In the genomic region with DNA sequence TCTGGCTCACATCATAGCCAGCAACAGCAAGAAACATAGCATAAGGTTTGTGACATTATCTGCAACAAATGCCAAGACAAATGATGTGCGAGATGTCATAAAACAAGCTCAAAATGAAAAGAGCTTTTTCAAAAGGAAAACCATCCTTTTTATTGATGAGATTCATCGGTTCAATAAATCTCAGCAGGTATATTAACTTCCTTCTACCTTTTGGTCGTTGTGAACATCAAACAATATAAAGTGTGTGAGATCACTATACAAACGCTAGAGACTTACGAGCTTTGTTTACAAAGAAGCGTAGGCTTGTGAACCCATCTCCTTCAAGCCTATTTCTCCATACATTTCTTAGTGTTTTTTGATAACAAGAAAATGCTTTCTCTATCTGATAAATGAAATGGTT, we compare ENCODE assay signal across 2 cellular contexts.
TF ChIP-seq lines count a peak whose summit lies in the region.

No MANE protein-coding gene starts in this region.

TF ChIP-seq in SK-N-SH, 30 proteins besides CTCF, POLR2A, EP300 and RAD21 (continued from another document):
- TF ChIP-seq, protein P1, sequence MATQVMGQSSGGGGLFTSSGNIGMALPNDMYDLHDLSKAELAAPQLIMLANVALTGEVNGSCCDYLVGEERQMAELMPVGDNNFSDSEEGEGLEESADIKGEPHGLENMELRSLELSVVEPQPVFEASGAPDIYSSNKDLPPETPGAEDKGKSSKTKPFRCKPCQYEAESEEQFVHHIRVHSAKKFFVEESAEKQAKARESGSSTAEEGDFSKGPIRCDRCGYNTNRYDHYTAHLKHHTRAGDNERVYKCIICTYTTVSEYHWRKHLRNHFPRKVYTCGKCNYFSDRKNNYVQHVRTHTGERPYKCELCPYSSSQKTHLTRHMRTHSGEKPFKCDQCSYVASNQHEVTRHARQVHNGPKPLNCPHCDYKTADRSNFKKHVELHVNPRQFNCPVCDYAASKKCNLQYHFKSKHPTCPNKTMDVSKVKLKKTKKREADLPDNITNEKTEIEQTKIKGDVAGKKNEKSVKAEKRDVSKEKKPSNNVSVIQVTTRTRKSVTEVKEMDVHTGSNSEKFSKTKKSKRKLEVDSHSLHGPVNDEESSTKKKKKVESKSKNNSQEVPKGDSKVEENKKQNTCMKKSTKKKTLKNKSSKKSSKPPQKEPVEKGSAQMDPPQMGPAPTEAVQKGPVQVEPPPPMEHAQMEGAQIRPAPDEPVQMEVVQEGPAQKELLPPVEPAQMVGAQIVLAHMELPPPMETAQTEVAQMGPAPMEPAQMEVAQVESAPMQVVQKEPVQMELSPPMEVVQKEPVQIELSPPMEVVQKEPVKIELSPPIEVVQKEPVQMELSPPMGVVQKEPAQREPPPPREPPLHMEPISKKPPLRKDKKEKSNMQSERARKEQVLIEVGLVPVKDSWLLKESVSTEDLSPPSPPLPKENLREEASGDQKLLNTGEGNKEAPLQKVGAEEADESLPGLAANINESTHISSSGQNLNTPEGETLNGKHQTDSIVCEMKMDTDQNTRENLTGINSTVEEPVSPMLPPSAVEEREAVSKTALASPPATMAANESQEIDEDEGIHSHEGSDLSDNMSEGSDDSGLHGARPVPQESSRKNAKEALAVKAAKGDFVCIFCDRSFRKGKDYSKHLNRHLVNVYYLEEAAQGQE (IDR thresholded peaks at IDR 0.05; ENCODE audit: low read depth, low read length) = no peak
- TF ChIP-seq MXI1 (IDR thresholded peaks at IDR 0.05; ENCODE audit: low read depth, low read length) (no peak), FOXM1 (IDR thresholded peaks at IDR 0.05; ENCODE audit: low read depth) (no peak), ZBTB33 (IDR thresholded peaks at IDR 0.05; ENCODE audit: borderline replicate concordance, low read depth) (no peak), CHD2 (IDR thresholded peaks at IDR 0.05; ENCODE audit: low read length, partially characterized antibody) (no peak), RFX5 (IDR thresholded peaks at IDR 0.05; ENCODE audit: low read length) (no peak), POLR2AphosphoS5 (IDR thresholded peaks at IDR 0.05; ENCODE audit: low read depth, low read length) (no peak), JUND (IDR thresholded peaks at IDR 0.05) (no peak), RCOR1 (IDR thresholded peaks at IDR 0.05; ENCODE audit: low read length) (no peak), SIN3A (IDR thresholded peaks at IDR 0.05; ENCODE audit: borderline replicate concordance, low read depth, low read length) (no peak), PBX3 (IDR thresholded peaks at IDR 0.05) (no peak), MEF2A (IDR thresholded peaks at IDR 0.05; ENCODE audit: borderline replicate concordance, low read depth) (no peak), SMC3 (IDR thresholded peaks at IDR 0.05; ENCODE audit: low read depth, low read length) (no peak), GATA2 (CRISPR knock-in tag; IDR thresholded peaks at IDR 0.05) (no peak), USF2 (IDR thresholded peaks at IDR 0.05; ENCODE audit: borderline replicate concordance, low read depth, low read length) (no peak), TEAD4 (IDR thresholded peaks at IDR 0.05; ENCODE audit: borderline replicate concordance, insufficient read depth) (no peak), ELF1 (IDR thresholded peaks at IDR 0.05) (no peak)
- TF ChIP-seq, protein P2, sequence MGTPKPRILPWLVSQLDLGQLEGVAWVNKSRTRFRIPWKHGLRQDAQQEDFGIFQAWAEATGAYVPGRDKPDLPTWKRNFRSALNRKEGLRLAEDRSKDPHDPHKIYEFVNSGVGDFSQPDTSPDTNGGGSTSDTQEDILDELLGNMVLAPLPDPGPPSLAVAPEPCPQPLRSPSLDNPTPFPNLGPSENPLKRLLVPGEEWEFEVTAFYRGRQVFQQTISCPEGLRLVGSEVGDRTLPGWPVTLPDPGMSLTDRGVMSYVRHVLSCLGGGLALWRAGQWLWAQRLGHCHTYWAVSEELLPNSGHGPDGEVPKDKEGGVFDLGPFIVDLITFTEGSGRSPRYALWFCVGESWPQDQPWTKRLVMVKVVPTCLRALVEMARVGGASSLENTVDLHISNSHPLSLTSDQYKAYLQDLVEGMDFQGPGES (IDR thresholded peaks at IDR 0.05; ENCODE audit: low read depth, low read length) = no peak
- TF ChIP-seq, protein P3, sequence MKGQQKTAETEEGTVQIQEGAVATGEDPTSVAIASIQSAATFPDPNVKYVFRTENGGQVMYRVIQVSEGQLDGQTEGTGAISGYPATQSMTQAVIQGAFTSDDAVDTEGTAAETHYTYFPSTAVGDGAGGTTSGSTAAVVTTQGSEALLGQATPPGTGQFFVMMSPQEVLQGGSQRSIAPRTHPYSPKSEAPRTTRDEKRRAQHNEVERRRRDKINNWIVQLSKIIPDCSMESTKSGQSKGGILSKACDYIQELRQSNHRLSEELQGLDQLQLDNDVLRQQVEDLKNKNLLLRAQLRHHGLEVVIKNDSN (IDR thresholded peaks at IDR 0.05; ENCODE audit: borderline replicate concordance, low read depth) = no peak

TF ChIP-seq in SK-N-SH treated with all-trans-retinoic acid at 6 μM for 48 hours, 23 proteins besides CTCF, POLR2A, EP300 and RAD21 (continued from another document):
- TF ChIP-seq TSHZ2 (CRISPR knock-in tag; IDR thresholded peaks at IDR 0.05) (no peak), ISL1 (CRISPR knock-in tag; IDR thresholded peaks at IDR 0.05) (no peak), TCF4 (CRISPR knock-in tag; IDR thresholded peaks at IDR 0.05; ENCODE audit: borderline replicate concordance) (no peak), ZC3H10 (CRISPR knock-in tag; IDR thresholded peaks at IDR 0.05) (no peak), PATZ1 (CRISPR knock-in tag; IDR thresholded peaks at IDR 0.05; ENCODE audit: borderline replicate concordance) (no peak), ZFP3 (CRISPR knock-in tag; IDR thresholded peaks at IDR 0.05) (no peak), ESRRG (CRISPR knock-in tag; IDR thresholded peaks at IDR 0.05) (no peak), ZNF565 (CRISPR knock-in tag; conservative IDR thresholded peaks at IDR 0.05; ENCODE audit: low read depth) (no peak), CSRNP3 (CRISPR knock-in tag; IDR thresholded peaks at IDR 0.05) (no peak), PPARA (CRISPR knock-in tag; IDR thresholded peaks at IDR 0.05; ENCODE audit: borderline replicate concordance) (no peak), RARB (CRISPR knock-in tag; IDR thresholded peaks at IDR 0.05) (no peak), SNAI2 (CRISPR knock-in tag; IDR thresholded peaks at IDR 0.05) (no peak), ZNF8 (CRISPR knock-in tag; IDR thresholded peaks at IDR 0.05) (no peak), ZNF70 (CRISPR knock-in tag; IDR thresholded peaks at IDR 0.05) (no peak)
